Comparison of ENCODE assay signal across 24 cellular contexts in the genomic region with DNA sequence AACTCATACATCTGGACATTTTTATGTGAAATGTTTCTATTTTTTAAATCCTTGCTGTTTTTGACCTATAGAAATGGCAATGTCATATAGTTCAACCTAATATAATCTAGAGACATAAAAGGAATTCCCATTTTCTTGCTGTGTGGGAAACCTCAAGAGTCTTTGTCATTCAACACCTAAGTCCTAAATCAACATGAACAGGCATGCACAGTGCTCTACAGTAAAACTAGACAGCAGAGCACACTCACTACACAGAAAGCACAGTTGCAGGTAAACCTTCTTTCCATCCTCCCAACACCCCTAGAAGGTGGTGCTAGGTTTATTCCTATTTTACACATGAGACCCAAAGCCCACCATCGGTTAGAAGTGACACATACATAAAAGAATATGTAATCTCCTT.
"Had no signal": no experiment of that assay in that cellular context is flagged by ENCODE, and none has a peak within 500 bp of the region (broad histone marks: within the 10 kb centered on the region; RNA-seq: fewer than 3 reads in every experiment).

No MANE protein-coding gene starts in this region.

- H3K4me3 Mint-ChIP-seq: activated B cell treated with CpG ODN at 0.5 μM for 24 hours; activated naive CD4-positive, alpha-beta T cell treated with anti-CD3 and anti-CD28 coated beads, Interleukin-2, amount 10 ng/mL, durations not matched to agents 7 days and 5 days; activated naive CD8-positive, alpha-beta T cell treated with anti-CD3 and anti-CD28 coated beads, Interleukin-2, amount 10 ng/mL, durations not matched to agents 7 days and 5 days; central memory CD8-positive, alpha-beta T cell; dendritic cell treated with granulocyte-macrophage colony-stimulating factor and Interleukin-4, amounts not matched to agents 40 ng/mL and 50 ng/mL, for 4 days; endodermal cell; naive thymus-derived CD4-positive, alpha-beta T cell; neural crest cell; T-cell; T-helper 2 cell treated with Interferon-gamma antibody and Interleukin-4, amounts not matched to agents 5 μg/mL and 100 μg/mL, for 36 hours had no signal

- H3K27ac ChIP-seq: brain microvascular endothelial cell, gastrocnemius medialis, parathyroid adenoma, psoas muscle had no signal

- H3K4me1 Mint-ChIP-seq: activated naive CD4-positive, alpha-beta T cell treated with anti-CD3 and anti-CD28 coated beads, Interleukin-2, amount 10 ng/mL, durations not matched to agents 7 days and 5 days had no signal

- H3K9me3 ChIP-seq: gastrocnemius medialis, psoas muscle, tibial nerve had no signal

- H3K27me3 Mint-ChIP-seq: activated naive CD4-positive, alpha-beta T cell treated with anti-CD3 and anti-CD28 coated beads, Interleukin-2, amount 10 ng/mL, durations not matched to agents 7 days and 5 days; dendritic cell treated with granulocyte-macrophage colony-stimulating factor and Interleukin-4, amounts not matched to agents 40 ng/mL and 50 ng/mL, for 4 days; T-cell had no signal

- H3K27me3 ChIP-seq: brain microvascular endothelial cell, gastrocnemius medialis, tibial nerve had no signal

- H3K36me3 Mint-ChIP-seq: activated naive CD4-positive, alpha-beta T cell treated with anti-CD3 and anti-CD28 coated beads, Interleukin-2, amount 10 ng/mL, durations not matched to agents 7 days and 5 days; activated naive CD8-positive, alpha-beta T cell treated with anti-CD3 and anti-CD28 coated beads, Interleukin-2, amount 10 ng/mL, durations not matched to agents 7 days and 5 days; T-cell had no signal

- H3K4me3 ChIP-seq: gastrocnemius medialis, psoas muscle, tibial nerve had no signal

- H3K9ac ChIP-seq: parathyroid adenoma had no signal

- FAIRE-seq: astrocyte had no signal

- DNase-seq: activated B cell treated with CpG ODN at 0.5 μM for 24 hours; activated CD4-positive, alpha-beta T cell treated with anti-CD3 and anti-CD28 coated beads for 4 hours; activated CD4-positive, alpha-beta T cell treated with anti-CD3 and anti-CD28 coated beads, Interleukin-2, amount 50 U/mL, for 4 hours; activated CD8-positive, alpha-beta memory T cell treated with anti-CD3 and anti-CD28 coated beads, Interleukin-2, amount 50 U/mL, for 4 hours; activated gamma-delta T cell; activated naive CD4-positive, alpha-beta T cell treated with anti-CD3 and anti-CD28 coated beads, Interleukin-2, amount 10 ng/mL, durations not matched to agents 7 days and 5 days; activated naive CD8-positive, alpha-beta T cell treated with anti-CD3 and anti-CD28 coated beads, Interleukin-2, amount 10 ng/mL, durations not matched to agents 7 days and 5 days; activated T-cell treated with anti-CD3 and anti-CD28 coated beads, Interleukin-2, amount 50 U/mL, for 1 hour; brain microvascular endothelial cell; endodermal cell; gastrocnemius medialis; hippocampal formation; naive thymus-derived CD4-positive, alpha-beta T cell; occipital lobe; psoas muscle; stimulated activated naive CD4-positive, alpha-beta T cell treated with Interleukin-2 at 50 U/mL for 16 hours; T-cell had no signal

- H3K27ac Mint-ChIP-seq: activated B cell treated with CpG ODN at 0.5 μM for 24 hours; activated naive CD4-positive, alpha-beta T cell treated with anti-CD3 and anti-CD28 coated beads, Interleukin-2, amount 10 ng/mL, durations not matched to agents 7 days and 5 days; activated naive CD8-positive, alpha-beta T cell treated with anti-CD3 and anti-CD28 coated beads, Interleukin-2, amount 10 ng/mL, durations not matched to agents 7 days and 5 days; dendritic cell treated with granulocyte-macrophage colony-stimulating factor and Interleukin-4, amounts not matched to agents 40 ng/mL and 50 ng/mL, for 4 days; endodermal cell; T-cell; T-helper 2 cell treated with Interferon-gamma antibody and Interleukin-4, amounts not matched to agents 5 μg/mL and 100 μg/mL, for 36 hours had no signal

- H3K4me1 ChIP-seq: gastrocnemius medialis, psoas muscle had no signal

- H3K79me2 ChIP-seq: parathyroid adenoma had no signal

- H3K36me3 ChIP-seq: brain microvascular endothelial cell, gastrocnemius medialis, tibial nerve had no signal

- H3K9me3 Mint-ChIP-seq: activated B cell treated with CpG ODN at 0.5 μM for 24 hours; activated naive CD4-positive, alpha-beta T cell treated with anti-CD3 and anti-CD28 coated beads, Interleukin-2, amount 10 ng/mL, durations not matched to agents 7 days and 5 days; activated naive CD8-positive, alpha-beta T cell treated with anti-CD3 and anti-CD28 coated beads, Interleukin-2, amount 10 ng/mL, durations not matched to agents 7 days and 5 days; central memory CD8-positive, alpha-beta T cell; dendritic cell treated with granulocyte-macrophage colony-stimulating factor and Interleukin-4, amounts not matched to agents 40 ng/mL and 50 ng/mL, for 4 days; endodermal cell; neural crest cell; T-cell; T-helper 2 cell treated with Interferon-gamma antibody and Interleukin-4, amounts not matched to agents 5 μg/mL and 100 μg/mL, for 36 hours had no signal
